In the genomic region with DNA sequence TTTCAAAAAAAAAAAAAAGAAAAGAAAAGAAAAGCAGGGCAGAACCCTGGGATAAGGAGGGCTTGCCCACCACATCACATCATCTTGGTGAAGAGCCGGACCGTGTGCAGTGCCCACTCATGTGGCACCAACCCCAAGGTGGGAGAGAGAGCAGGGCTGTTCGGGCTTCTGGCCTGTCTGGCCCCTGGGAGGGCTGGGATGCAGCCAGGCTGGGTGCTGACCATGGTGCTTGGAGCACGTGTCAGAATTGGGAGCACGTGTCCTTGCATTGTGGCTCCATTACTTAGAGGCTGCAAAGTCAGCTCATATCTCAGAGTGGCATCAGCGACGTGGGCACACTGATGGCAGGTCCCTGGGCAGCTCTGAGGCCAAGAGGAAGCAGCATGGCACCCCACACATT, we compare ENCODE assay signal across 2 cellular contexts.
TF ChIP-seq lines count a peak whose summit lies in the region.

No MANE protein-coding gene starts in this region.

TF ChIP-seq in Ishikawa, 13 proteins besides CTCF, POLR2A, EP300 and RAD21 (continued from another document):
- TF ChIP-seq, protein P1, sequence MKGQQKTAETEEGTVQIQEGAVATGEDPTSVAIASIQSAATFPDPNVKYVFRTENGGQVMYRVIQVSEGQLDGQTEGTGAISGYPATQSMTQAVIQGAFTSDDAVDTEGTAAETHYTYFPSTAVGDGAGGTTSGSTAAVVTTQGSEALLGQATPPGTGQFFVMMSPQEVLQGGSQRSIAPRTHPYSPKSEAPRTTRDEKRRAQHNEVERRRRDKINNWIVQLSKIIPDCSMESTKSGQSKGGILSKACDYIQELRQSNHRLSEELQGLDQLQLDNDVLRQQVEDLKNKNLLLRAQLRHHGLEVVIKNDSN (IDR thresholded peaks at IDR 0.05): peak; percentile 93
- TF ChIP-seq YY1 (IDR thresholded peaks at IDR 0.05; ENCODE audit: low read depth) (peak; percentile 58), TCF12 (IDR thresholded peaks at IDR 0.05; ENCODE audit: low read depth) (no peak), FOXM1 (IDR thresholded peaks at IDR 0.05; ENCODE audit: borderline replicate concordance, low read depth) (no peak), NFIC (IDR thresholded peaks at IDR 0.05) (peak; percentile 81), EGR1 (IDR thresholded peaks at IDR 0.05) (no peak)
- TF ChIP-seq, protein P2, sequence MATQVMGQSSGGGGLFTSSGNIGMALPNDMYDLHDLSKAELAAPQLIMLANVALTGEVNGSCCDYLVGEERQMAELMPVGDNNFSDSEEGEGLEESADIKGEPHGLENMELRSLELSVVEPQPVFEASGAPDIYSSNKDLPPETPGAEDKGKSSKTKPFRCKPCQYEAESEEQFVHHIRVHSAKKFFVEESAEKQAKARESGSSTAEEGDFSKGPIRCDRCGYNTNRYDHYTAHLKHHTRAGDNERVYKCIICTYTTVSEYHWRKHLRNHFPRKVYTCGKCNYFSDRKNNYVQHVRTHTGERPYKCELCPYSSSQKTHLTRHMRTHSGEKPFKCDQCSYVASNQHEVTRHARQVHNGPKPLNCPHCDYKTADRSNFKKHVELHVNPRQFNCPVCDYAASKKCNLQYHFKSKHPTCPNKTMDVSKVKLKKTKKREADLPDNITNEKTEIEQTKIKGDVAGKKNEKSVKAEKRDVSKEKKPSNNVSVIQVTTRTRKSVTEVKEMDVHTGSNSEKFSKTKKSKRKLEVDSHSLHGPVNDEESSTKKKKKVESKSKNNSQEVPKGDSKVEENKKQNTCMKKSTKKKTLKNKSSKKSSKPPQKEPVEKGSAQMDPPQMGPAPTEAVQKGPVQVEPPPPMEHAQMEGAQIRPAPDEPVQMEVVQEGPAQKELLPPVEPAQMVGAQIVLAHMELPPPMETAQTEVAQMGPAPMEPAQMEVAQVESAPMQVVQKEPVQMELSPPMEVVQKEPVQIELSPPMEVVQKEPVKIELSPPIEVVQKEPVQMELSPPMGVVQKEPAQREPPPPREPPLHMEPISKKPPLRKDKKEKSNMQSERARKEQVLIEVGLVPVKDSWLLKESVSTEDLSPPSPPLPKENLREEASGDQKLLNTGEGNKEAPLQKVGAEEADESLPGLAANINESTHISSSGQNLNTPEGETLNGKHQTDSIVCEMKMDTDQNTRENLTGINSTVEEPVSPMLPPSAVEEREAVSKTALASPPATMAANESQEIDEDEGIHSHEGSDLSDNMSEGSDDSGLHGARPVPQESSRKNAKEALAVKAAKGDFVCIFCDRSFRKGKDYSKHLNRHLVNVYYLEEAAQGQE (IDR thresholded peaks at IDR 0.05; ENCODE audit: low read depth): peak; percentile 91
TF ChIP-seq in Ishikawa: peak in this region for 5.

TF ChIP-seq in H1, 55 proteins besides CTCF, POLR2A, EP300 and RAD21 (continued from another document):
- no peak for TF ChIP-seq KDM5A (IDR thresholded peaks at IDR 0.05; ENCODE audit: low read length)
- TF ChIP-seq, protein P3, sequence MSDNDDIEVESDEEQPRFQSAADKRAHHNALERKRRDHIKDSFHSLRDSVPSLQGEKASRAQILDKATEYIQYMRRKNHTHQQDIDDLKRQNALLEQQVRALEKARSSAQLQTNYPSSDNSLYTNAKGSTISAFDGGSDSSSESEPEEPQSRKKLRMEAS (IDR thresholded peaks at IDR 0.05): no peak
- TF ChIP-seq JUND (IDR thresholded peaks at IDR 0.05; ENCODE audit: low read length): no peak
- no peak for TF ChIP-seq SIRT6 (IDR thresholded peaks at IDR 0.05; ENCODE audit: low read length)
- no peak for TF ChIP-seq HDAC2 (IDR thresholded peaks at IDR 0.05; ENCODE audit: borderline replicate concordance in 1 of 2, low read depth in 2 of 2, low read length in 2 of 2)
- TF ChIP-seq RBBP5 (IDR thresholded peaks at IDR 0.05; ENCODE audit: borderline replicate concordance, low read depth, low read length): no peak
- no peak for TF ChIP-seq SP1 (IDR thresholded peaks at IDR 0.05; ENCODE audit: low read depth, low read length)
